In the genomic region with DNA sequence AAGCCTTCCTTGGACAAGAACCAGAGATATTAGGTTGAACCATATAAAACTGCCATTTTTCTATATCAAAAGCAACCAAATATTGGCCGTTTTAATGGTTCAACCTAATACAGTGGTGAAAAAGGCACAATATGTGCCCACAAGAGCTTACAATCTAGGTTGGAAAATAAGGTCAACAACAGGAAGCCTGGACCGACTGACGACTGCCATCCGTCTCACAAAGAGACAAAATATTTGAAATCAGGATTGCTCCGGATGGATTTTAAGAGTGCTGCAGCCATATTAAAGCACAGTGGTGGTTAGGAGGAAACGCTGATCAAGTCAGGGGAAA, we compare ENCODE assay signal across 1 cellular context.
TF ChIP-seq lines count a peak whose summit lies in the region.

No MANE protein-coding gene starts in this region.

TF ChIP-seq in HepG2, 621 proteins besides CTCF, POLR2A, EP300 and RAD21 (continues in another document):
- TF ChIP-seq ZBTB42 (CRISPR knock-in tag; IDR thresholded peaks at IDR 0.05): 0 out of 2 replicates have a peak, but pooled peaks have one; percentile 57
- TF ChIP-seq SOX5 (CRISPR knock-in tag; IDR thresholded peaks at IDR 0.05; ENCODE audit: borderline replicate concordance): 0 out of 2 replicates have a peak, but pooled peaks have one; percentile 17
- TF ChIP-seq SP140L (CRISPR knock-in tag; IDR thresholded peaks at IDR 0.05; ENCODE audit: borderline replicate concordance): peak; percentile 19; the same call in 1 of the 2 replicates
- peak; percentile 81; the same call in 1 of the 2 replicates for TF ChIP-seq ZFP90 (CRISPR knock-in tag; IDR thresholded peaks at IDR 0.05; ENCODE audit: borderline replicate concordance)
- no peak for TF ChIP-seq KLF16 (CRISPR knock-in tag; IDR thresholded peaks at IDR 0.05)
- TF ChIP-seq, protein P1, sequence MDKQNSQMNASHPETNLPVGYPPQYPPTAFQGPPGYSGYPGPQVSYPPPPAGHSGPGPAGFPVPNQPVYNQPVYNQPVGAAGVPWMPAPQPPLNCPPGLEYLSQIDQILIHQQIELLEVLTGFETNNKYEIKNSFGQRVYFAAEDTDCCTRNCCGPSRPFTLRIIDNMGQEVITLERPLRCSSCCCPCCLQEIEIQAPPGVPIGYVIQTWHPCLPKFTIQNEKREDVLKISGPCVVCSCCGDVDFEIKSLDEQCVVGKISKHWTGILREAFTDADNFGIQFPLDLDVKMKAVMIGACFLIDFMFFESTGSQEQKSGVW (CRISPR knock-in tag; IDR thresholded peaks at IDR 0.05; ENCODE audit: borderline replicate concordance): 0 out of 2 replicates have a peak, but pooled peaks have one; percentile 58
- 0 out of 2 replicates have a peak, but pooled peaks have one; percentile 9 for TF ChIP-seq NKX3-1 (CRISPR knock-in tag; IDR thresholded peaks at IDR 0.05)
- 0 out of 2 replicates have a peak, but pooled peaks have one; percentile 16 for TF ChIP-seq ZNF616 (CRISPR knock-in tag; IDR thresholded peaks at IDR 0.05; ENCODE audit: low read depth)
- TF ChIP-seq TEF (CRISPR knock-in tag; IDR thresholded peaks at IDR 0.05): no peak
- TF ChIP-seq, protein P2, sequence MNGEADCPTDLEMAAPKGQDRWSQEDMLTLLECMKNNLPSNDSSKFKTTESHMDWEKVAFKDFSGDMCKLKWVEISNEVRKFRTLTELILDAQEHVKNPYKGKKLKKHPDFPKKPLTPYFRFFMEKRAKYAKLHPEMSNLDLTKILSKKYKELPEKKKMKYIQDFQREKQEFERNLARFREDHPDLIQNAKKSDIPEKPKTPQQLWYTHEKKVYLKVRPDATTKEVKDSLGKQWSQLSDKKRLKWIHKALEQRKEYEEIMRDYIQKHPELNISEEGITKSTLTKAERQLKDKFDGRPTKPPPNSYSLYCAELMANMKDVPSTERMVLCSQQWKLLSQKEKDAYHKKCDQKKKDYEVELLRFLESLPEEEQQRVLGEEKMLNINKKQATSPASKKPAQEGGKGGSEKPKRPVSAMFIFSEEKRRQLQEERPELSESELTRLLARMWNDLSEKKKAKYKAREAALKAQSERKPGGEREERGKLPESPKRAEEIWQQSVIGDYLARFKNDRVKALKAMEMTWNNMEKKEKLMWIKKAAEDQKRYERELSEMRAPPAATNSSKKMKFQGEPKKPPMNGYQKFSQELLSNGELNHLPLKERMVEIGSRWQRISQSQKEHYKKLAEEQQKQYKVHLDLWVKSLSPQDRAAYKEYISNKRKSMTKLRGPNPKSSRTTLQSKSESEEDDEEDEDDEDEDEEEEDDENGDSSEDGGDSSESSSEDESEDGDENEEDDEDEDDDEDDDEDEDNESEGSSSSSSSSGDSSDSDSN (CRISPR knock-in tag; IDR thresholded peaks at IDR 0.05): no peak; the same call in 1 of the 2 replicates
- TF ChIP-seq ZNF124 (CRISPR knock-in tag; IDR thresholded peaks at IDR 0.05): no peak
- TF ChIP-seq IKZF1 (IDR thresholded peaks at IDR 0.05): no peak
- TF ChIP-seq, protein P3, sequence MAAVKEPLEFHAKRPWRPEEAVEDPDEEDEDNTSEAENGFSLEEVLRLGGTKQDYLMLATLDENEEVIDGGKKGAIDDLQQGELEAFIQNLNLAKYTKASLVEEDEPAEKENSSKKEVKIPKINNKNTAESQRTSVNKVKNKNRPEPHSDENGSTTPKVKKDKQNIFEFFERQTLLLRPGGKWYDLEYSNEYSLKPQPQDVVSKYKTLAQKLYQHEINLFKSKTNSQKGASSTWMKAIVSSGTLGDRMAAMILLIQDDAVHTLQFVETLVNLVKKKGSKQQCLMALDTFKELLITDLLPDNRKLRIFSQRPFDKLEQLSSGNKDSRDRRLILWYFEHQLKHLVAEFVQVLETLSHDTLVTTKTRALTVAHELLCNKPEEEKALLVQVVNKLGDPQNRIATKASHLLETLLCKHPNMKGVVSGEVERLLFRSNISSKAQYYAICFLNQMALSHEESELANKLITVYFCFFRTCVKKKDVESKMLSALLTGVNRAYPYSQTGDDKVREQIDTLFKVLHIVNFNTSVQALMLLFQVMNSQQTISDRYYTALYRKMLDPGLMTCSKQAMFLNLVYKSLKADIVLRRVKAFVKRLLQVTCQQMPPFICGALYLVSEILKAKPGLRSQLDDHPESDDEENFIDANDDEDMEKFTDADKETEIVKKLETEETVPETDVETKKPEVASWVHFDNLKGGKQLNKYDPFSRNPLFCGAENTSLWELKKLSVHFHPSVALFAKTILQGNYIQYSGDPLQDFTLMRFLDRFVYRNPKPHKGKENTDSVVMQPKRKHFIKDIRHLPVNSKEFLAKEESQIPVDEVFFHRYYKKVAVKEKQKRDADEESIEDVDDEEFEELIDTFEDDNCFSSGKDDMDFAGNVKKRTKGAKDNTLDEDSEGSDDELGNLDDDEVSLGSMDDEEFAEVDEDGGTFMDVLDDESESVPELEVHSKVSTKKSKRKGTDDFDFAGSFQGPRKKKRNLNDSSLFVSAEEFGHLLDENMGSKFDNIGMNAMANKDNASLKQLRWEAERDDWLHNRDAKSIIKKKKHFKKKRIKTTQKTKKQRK (IDR thresholded peaks at IDR 0.05; ENCODE audit: low read length): no peak
- TF ChIP-seq MIXL1 (CRISPR knock-in tag; IDR thresholded peaks at IDR 0.05): peak; percentile 46
- no peak for TF ChIP-seq RARG (CRISPR knock-in tag; IDR thresholded peaks at IDR 0.05; ENCODE audit: low read depth)
- no peak for TF ChIP-seq ZNF33B (CRISPR knock-in tag; IDR thresholded peaks at IDR 0.05)
- TF ChIP-seq, protein P4, sequence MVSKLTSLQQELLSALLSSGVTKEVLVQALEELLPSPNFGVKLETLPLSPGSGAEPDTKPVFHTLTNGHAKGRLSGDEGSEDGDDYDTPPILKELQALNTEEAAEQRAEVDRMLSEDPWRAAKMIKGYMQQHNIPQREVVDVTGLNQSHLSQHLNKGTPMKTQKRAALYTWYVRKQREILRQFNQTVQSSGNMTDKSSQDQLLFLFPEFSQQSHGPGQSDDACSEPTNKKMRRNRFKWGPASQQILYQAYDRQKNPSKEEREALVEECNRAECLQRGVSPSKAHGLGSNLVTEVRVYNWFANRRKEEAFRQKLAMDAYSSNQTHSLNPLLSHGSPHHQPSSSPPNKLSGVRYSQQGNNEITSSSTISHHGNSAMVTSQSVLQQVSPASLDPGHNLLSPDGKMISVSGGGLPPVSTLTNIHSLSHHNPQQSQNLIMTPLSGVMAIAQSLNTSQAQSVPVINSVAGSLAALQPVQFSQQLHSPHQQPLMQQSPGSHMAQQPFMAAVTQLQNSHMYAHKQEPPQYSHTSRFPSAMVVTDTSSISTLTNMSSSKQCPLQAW (CRISPR knock-in tag; IDR thresholded peaks at IDR 0.05): no peak
- TF ChIP-seq NCOA5 (CRISPR knock-in tag; IDR thresholded peaks at IDR 0.05): 0 out of 2 replicates have a peak, but pooled peaks have one; percentile 12
- TF ChIP-seq ETV5 (CRISPR knock-in tag; IDR thresholded peaks at IDR 0.05; ENCODE audit: borderline replicate concordance): peak; percentile 3; the same call in 1 of the 2 replicates
- TF ChIP-seq ZNF503 (CRISPR knock-in tag; IDR thresholded peaks at IDR 0.05): peak; percentile 56; the same call in 1 of the 2 replicates
- TF ChIP-seq ZNF558 (CRISPR knock-in tag; IDR thresholded peaks at IDR 0.05; ENCODE audit: borderline replicate concordance): 0 out of 2 replicates have a peak, but pooled peaks have one; percentile 26
- TF ChIP-seq POLR2AphosphoS5 (IDR thresholded peaks at IDR 0.05; ENCODE audit: low read depth, low read length): peak; percentile 71; the same call in 1 of the 2 replicates
- 0 out of 2 replicates have a peak, but pooled peaks have one; percentile 19 for TF ChIP-seq ISX (CRISPR knock-in tag; conservative IDR thresholded peaks at IDR 0.05)
- TF ChIP-seq AKNA (CRISPR knock-in tag; IDR thresholded peaks at IDR 0.05; ENCODE audit: borderline replicate concordance): 0 out of 2 replicates have a peak, but pooled peaks have one; percentile 40
- TF ChIP-seq, protein P5, sequence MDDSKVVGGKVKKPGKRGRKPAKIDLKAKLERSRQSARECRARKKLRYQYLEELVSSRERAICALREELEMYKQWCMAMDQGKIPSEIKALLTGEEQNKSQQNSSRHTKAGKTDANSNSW (CRISPR knock-in tag; IDR thresholded peaks at IDR 0.05; ENCODE audit: borderline replicate concordance): no peak
- TF ChIP-seq, protein P6, sequence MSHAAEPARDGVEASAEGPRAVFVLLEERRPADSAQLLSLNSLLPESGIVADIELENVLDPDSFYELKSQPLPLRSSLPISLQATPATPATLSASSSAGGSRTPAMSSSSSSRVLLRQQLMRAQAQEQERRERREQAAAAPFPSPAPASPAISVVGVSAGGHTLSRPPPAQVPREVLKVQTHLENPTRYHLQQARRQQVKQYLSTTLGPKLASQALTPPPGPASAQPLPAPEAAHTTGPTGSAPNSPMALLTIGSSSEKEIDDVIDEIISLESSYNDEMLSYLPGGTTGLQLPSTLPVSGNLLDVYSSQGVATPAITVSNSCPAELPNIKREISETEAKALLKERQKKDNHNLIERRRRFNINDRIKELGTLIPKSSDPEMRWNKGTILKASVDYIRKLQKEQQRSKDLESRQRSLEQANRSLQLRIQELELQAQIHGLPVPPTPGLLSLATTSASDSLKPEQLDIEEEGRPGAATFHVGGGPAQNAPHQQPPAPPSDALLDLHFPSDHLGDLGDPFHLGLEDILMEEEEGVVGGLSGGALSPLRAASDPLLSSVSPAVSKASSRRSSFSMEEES (CRISPR knock-in tag; IDR thresholded peaks at IDR 0.05): peak; percentile 41; the same call in 1 of the 2 replicates
- 0 out of 2 replicates have a peak, but pooled peaks have one; percentile 38 for TF ChIP-seq SNAI1 (CRISPR knock-in tag; IDR thresholded peaks at IDR 0.05; ENCODE audit: borderline replicate concordance)
- TF ChIP-seq ZNF605 (CRISPR knock-in tag; IDR thresholded peaks at IDR 0.05): no peak
- TF ChIP-seq, protein P7, sequence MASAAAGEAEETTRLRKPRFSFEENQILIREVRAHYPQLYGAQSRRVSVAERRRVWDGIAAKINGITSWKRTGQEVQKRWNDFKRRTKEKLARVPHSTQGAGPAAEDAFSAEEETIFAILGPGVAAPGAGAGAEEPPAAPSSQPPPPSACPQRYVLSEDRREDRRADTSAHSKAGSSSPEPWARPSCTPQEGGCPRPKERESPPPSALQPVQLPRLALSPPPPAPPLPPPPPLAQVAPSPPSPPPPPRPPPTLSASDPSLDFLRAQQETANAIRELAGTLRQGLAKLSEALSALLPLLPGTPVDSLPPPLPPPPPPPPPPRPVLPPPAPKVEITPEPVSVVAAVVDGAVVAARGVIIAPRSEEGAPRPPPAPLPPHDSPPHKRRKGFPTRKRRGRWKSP (CRISPR knock-in tag; IDR thresholded peaks at IDR 0.05): no peak
- 0 out of 2 replicates have a peak, but pooled peaks have one; percentile 31 for TF ChIP-seq ZNF703 (CRISPR knock-in tag; IDR thresholded peaks at IDR 0.05; ENCODE audit: borderline replicate concordance)
- 0 out of 2 replicates have a peak, but pooled peaks have one; percentile 12 for TF ChIP-seq ZNF652 (CRISPR knock-in tag; IDR thresholded peaks at IDR 0.05; ENCODE audit: borderline replicate concordance, low read depth)
